In the genomic region with DNA sequence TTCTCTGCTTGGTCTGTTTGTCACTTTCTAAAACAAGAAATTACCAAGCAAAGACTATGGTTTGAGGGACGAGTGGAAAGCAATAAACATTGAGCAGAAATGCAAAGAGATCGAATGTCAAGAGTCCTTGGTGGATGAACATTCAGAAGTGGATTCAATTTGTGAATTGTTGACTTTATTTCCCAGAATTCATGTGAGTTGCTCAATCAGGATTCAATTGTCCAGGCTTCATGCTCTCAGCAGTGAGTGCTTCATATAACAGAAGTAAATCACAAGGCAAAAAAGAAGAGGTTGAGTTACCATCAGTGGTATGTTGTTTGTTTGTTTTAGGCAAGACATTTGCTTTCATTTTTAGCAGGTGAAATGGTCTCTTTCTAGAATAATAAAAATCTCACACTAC, we compare ENCODE assay signal across 1 cellular context.
TF ChIP-seq lines count a peak whose summit lies in the region.

No MANE protein-coding gene starts in this region.

TF ChIP-seq in GM23338, 12 proteins besides CTCF, POLR2A, EP300 and RAD21 (continued from another document):
- TF ChIP-seq, protein P1, sequence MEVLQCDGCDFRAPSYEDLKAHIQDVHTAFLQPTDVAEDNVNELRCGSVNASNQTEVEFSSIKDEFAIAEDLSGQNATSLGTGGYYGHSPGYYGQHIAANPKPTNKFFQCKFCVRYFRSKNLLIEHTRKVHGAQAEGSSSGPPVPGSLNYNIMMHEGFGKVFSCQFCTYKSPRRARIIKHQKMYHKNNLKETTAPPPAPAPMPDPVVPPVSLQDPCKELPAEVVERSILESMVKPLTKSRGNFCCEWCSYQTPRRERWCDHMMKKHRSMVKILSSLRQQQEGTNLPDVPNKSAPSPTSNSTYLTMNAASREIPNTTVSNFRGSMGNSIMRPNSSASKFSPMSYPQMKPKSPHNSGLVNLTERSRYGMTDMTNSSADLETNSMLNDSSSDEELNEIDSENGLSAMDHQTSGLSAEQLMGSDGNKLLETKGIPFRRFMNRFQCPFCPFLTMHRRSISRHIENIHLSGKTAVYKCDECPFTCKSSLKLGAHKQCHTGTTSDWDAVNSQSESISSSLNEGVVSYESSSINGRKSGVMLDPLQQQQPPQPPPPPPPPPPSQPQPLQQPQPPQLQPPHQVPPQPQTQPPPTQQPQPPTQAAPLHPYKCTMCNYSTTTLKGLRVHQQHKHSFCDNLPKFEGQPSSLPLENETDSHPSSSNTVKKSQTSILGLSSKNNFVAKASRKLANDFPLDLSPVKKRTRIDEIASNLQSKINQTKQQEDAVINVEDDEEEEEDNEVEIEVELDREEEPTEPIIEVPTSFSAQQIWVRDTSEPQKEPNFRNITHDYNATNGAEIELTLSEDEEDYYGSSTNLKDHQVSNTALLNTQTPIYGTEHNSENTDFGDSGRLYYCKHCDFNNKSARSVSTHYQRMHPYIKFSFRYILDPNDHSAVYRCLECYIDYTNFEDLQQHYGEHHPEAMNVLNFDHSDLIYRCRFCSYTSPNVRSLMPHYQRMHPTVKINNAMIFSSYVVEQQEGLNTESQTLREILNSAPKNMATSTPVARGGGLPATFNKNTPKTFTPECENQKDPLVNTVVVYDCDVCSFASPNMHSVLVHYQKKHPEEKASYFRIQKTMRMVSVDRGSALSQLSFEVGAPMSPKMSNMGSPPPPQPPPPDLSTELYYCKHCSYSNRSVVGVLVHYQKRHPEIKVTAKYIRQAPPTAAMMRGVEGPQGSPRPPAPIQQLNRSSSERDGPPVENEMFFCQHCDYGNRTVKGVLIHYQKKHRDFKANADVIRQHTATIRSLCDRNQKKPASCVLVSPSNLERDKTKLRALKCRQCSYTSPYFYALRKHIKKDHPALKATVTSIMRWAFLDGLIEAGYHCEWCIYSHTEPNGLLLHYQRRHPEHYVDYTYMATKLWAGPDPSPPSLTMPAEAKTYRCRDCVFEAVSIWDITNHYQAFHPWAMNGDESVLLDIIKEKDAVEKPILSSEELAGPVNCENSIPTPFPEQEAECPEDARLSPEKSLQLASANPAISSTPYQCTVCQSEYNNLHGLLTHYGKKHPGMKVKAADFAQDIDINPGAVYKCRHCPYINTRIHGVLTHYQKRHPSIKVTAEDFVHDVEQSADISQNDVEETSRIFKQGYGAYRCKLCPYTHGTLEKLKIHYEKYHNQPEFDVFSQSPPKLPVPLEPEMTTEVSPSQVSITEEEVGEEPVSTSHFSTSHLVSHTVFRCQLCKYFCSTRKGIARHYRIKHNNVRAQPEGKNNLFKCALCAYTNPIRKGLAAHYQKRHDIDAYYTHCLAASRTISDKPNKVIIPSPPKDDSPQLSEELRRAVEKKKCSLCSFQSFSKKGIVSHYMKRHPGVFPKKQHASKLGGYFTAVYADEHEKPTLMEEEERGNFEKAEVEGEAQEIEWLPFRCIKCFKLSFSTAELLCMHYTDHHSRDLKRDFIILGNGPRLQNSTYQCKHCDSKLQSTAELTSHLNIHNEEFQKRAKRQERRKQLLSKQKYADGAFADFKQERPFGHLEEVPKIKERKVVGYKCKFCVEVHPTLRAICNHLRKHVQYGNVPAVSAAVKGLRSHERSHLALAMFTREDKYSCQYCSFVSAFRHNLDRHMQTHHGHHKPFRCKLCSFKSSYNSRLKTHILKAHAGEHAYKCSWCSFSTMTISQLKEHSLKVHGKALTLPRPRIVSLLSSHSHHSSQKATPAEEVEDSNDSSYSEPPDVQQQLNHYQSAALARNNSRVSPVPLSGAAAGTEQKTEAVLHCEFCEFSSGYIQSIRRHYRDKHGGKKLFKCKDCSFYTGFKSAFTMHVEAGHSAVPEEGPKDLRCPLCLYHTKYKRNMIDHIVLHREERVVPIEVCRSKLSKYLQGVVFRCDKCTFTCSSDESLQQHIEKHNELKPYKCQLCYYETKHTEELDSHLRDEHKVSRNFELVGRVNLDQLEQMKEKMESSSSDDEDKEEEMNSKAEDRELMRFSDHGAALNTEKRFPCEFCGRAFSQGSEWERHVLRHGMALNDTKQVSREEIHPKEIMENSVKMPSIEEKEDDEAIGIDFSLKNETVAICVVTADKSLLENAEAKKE (CRISPR knock-in tag; IDR thresholded peaks at IDR 0.05), result no peak
- TF ChIP-seq CREB1 (CRISPR knock-in tag; IDR thresholded peaks at IDR 0.05; ENCODE audit: low read depth) (no peak), NANOG (IDR thresholded peaks at IDR 0.05; ENCODE audit: borderline replicate concordance) (no peak), JUNB (IDR thresholded peaks at IDR 0.05; ENCODE audit: unreplicated experiment) (no peak)
- TF ChIP-seq, protein P2, sequence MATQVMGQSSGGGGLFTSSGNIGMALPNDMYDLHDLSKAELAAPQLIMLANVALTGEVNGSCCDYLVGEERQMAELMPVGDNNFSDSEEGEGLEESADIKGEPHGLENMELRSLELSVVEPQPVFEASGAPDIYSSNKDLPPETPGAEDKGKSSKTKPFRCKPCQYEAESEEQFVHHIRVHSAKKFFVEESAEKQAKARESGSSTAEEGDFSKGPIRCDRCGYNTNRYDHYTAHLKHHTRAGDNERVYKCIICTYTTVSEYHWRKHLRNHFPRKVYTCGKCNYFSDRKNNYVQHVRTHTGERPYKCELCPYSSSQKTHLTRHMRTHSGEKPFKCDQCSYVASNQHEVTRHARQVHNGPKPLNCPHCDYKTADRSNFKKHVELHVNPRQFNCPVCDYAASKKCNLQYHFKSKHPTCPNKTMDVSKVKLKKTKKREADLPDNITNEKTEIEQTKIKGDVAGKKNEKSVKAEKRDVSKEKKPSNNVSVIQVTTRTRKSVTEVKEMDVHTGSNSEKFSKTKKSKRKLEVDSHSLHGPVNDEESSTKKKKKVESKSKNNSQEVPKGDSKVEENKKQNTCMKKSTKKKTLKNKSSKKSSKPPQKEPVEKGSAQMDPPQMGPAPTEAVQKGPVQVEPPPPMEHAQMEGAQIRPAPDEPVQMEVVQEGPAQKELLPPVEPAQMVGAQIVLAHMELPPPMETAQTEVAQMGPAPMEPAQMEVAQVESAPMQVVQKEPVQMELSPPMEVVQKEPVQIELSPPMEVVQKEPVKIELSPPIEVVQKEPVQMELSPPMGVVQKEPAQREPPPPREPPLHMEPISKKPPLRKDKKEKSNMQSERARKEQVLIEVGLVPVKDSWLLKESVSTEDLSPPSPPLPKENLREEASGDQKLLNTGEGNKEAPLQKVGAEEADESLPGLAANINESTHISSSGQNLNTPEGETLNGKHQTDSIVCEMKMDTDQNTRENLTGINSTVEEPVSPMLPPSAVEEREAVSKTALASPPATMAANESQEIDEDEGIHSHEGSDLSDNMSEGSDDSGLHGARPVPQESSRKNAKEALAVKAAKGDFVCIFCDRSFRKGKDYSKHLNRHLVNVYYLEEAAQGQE (IDR thresholded peaks at IDR 0.05; ENCODE audit: unreplicated experiment), result no peak
